1 cellular context compared by ENCODE assay signal in genomic region chr10:45444022-45444421, GRCh38.
TF ChIP-seq lines count a peak whose summit lies in the region.

No MANE protein-coding gene starts in this region.

TF ChIP-seq in GM12878, 131 proteins besides CTCF, POLR2A, EP300 and RAD21 (continued from another document):
- TF ChIP-seq CEBPZ (IDR thresholded peaks at IDR 0.05; ENCODE audit: low read depth, low read length) (no peak), ATF3 (IDR thresholded peaks at IDR 0.05; ENCODE audit: borderline replicate concordance, extremely low read depth, low read depth, low read length) (no peak), CREB1 (IDR thresholded peaks at IDR 0.05; ENCODE audit: low read depth) (no peak), KLF5 (IDR thresholded peaks at IDR 0.05; ENCODE audit: partially characterized antibody) (no peak)
